8 cellular contexts compared by ENCODE assay signal in the genomic region with DNA sequence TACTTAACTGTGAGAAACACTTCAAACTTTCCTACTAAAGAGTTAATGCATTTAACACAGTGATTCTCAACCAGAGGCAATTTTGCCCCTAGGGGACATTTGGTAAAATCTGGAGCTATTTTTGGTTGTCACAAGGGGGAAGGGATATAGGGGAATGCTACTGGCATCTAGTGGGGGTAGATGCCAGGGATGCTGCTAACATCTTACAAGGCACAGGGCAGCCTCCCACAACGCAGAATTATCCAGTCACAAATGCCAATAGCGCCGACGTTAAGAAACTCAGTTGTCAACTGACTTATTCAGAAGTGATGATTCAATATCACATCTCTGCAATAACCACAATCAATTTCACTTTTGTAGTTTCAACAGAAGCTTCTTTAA. TPM values are rescaled to one million over a fixed set of nuclear protein-coding genes. Genes with fewer than 3 reads are reported as not detected.
DNase-seq lines count a peak whose midpoint lies in the region; ATAC-seq and TF ChIP-seq lines count a peak whose summit lies in the region.

No MANE protein-coding gene starts in this region.

- POLR2A ChIA-PET in WTC11 (lab: Charles Lee): no interaction called here

- H3K27me3 Mint-ChIP-seq in WTC11 (ENCODE audit: low read depth): no peaks in the 10 kb centered on the region

- peaks cover 4% of the 10 kb centered on the region for H3K9me3 Mint-ChIP-seq in WTC11

- no peak for TF ChIP-seq CTCF in WTC11 (IDR thresholded peaks at IDR 0.05)

- peaks cover 37% of the 10 kb centered on the region for H3K4me1 Mint-ChIP-seq in WTC11

- H3K36me3 Mint-ChIP-seq in WTC11: peaks cover 4% of the 10 kb centered on the region

- H3K27ac Mint-ChIP-seq in WTC11: no peak overlapping the region

- ATAC-seq in HG03135 (IDR thresholded peaks at IDR 0.05; ENCODE audit: unreplicated experiment) (peak; percentile 18), WTC11 (no peak), HG02852 (IDR thresholded peaks at IDR 0.05; ENCODE audit: unreplicated experiment) (no peak), HG02885 (IDR thresholded peaks at IDR 0.05; ENCODE audit: poor library complexity, unreplicated experiment) (no peak)

- peak; percentile 88 for DNase-seq in EH (ENCODE audit: low read depth)
- no peak for DNase-seq in WTC11 (ENCODE audit: low spot score)
- DNase-seq in effector CD4-positive, alpha-beta T cell: peak; percentile 18
- DNase-seq in occipital lobe (lab: John Stamatoyannopoulos, UW): peak; percentile 7
- no peak for DNase-seq in GDM1 (lab: John Stamatoyannopoulos, UW)

- peak overlapping the region; percentile 79 for H3K4me3 Mint-ChIP-seq in WTC11

- CTCF ChIA-PET in WTC11 (lab: Charles Lee): interaction anchor here (0.7 to 1.6 kb wide), 8 partner anchors 17 to 278 kb away, joined by 3 to 5 read pairs (median 3); no protein-coding TSS in a partner anchor

TF ChIP-seq in WTC11, 78 proteins besides CTCF, POLR2A, EP300 and RAD21 (continues in another document):
- TF ChIP-seq KAT7 (CRISPR knock-in tag; IDR thresholded peaks at IDR 0.05; ENCODE audit: borderline replicate concordance): no peak
- TF ChIP-seq HMGXB4 (CRISPR knock-in tag; IDR thresholded peaks at IDR 0.05): no peak
- TF ChIP-seq, protein P1, sequence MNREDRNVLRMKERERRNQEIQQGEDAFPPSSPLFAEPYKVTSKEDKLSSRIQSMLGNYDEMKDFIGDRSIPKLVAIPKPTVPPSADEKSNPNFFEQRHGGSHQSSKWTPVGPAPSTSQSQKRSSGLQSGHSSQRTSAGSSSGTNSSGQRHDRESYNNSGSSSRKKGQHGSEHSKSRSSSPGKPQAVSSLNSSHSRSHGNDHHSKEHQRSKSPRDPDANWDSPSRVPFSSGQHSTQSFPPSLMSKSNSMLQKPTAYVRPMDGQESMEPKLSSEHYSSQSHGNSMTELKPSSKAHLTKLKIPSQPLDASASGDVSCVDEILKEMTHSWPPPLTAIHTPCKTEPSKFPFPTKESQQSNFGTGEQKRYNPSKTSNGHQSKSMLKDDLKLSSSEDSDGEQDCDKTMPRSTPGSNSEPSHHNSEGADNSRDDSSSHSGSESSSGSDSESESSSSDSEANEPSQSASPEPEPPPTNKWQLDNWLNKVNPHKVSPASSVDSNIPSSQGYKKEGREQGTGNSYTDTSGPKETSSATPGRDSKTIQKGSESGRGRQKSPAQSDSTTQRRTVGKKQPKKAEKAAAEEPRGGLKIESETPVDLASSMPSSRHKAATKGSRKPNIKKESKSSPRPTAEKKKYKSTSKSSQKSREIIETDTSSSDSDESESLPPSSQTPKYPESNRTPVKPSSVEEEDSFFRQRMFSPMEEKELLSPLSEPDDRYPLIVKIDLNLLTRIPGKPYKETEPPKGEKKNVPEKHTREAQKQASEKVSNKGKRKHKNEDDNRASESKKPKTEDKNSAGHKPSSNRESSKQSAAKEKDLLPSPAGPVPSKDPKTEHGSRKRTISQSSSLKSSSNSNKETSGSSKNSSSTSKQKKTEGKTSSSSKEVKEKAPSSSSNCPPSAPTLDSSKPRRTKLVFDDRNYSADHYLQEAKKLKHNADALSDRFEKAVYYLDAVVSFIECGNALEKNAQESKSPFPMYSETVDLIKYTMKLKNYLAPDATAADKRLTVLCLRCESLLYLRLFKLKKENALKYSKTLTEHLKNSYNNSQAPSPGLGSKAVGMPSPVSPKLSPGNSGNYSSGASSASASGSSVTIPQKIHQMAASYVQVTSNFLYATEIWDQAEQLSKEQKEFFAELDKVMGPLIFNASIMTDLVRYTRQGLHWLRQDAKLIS (CRISPR knock-in tag; IDR thresholded peaks at IDR 0.05; ENCODE audit: borderline replicate concordance): no peak
- no peak for TF ChIP-seq NFYB (CRISPR knock-in tag; conservative IDR thresholded peaks at IDR 0.05; ENCODE audit: low read depth)
- TF ChIP-seq FOXJ3 (CRISPR knock-in tag; IDR thresholded peaks at IDR 0.05; ENCODE audit: borderline replicate concordance): no peak
- TF ChIP-seq, protein P2, sequence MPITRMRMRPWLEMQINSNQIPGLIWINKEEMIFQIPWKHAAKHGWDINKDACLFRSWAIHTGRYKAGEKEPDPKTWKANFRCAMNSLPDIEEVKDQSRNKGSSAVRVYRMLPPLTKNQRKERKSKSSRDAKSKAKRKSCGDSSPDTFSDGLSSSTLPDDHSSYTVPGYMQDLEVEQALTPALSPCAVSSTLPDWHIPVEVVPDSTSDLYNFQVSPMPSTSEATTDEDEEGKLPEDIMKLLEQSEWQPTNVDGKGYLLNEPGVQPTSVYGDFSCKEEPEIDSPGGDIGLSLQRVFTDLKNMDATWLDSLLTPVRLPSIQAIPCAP (CRISPR knock-in tag; IDR thresholded peaks at IDR 0.05): no peak
- no peak for TF ChIP-seq ZNF532 (CRISPR knock-in tag; IDR thresholded peaks at IDR 0.05; ENCODE audit: borderline replicate concordance)
- TF ChIP-seq ZNF263 (CRISPR knock-in tag; IDR thresholded peaks at IDR 0.05; ENCODE audit: low read depth): no peak
- no peak for TF ChIP-seq RORB (CRISPR knock-in tag; IDR thresholded peaks at IDR 0.05)
- TF ChIP-seq TP53 (CRISPR knock-in tag; IDR thresholded peaks at IDR 0.05): no peak
- TF ChIP-seq, protein P3, sequence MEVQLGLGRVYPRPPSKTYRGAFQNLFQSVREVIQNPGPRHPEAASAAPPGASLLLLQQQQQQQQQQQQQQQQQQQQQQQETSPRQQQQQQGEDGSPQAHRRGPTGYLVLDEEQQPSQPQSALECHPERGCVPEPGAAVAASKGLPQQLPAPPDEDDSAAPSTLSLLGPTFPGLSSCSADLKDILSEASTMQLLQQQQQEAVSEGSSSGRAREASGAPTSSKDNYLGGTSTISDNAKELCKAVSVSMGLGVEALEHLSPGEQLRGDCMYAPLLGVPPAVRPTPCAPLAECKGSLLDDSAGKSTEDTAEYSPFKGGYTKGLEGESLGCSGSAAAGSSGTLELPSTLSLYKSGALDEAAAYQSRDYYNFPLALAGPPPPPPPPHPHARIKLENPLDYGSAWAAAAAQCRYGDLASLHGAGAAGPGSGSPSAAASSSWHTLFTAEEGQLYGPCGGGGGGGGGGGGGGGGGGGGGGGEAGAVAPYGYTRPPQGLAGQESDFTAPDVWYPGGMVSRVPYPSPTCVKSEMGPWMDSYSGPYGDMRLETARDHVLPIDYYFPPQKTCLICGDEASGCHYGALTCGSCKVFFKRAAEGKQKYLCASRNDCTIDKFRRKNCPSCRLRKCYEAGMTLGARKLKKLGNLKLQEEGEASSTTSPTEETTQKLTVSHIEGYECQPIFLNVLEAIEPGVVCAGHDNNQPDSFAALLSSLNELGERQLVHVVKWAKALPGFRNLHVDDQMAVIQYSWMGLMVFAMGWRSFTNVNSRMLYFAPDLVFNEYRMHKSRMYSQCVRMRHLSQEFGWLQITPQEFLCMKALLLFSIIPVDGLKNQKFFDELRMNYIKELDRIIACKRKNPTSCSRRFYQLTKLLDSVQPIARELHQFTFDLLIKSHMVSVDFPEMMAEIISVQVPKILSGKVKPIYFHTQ (CRISPR knock-in tag; IDR thresholded peaks at IDR 0.05): no peak
- no peak for TF ChIP-seq NFE2L1 (CRISPR knock-in tag; IDR thresholded peaks at IDR 0.05)
- TF ChIP-seq SMAD3 (CRISPR knock-in tag; IDR thresholded peaks at IDR 0.05; ENCODE audit: borderline replicate concordance): no peak
- no peak for TF ChIP-seq JUN (CRISPR knock-in tag; IDR thresholded peaks at IDR 0.05)

RNA-seq across cellular contexts. Expression of gene EEA1, which starts 2.0 kb away (rescaled TPM):
- total RNA-seq in WTC11 (2021) (16.3 to 20.3 TPM (median 17.8 TPM) in 3 replicates), occipital lobe (16.7 TPM)

Comparison
In these comparisons a context has a peak if more than half of its experiments do, and no peak if none do; other contexts are left out.
1. DNase-seq: peak in EH (single experiment), effector CD4-positive, alpha-beta T cell (single experiment) and occipital lobe (single experiment); none in WTC11 (single experiment) and GDM1 (single experiment).